Comparison of ENCODE assay signal across 8 cellular contexts in genomic region chr11:125166347-125166841, GRCh38. TPM values are rescaled to one million over a fixed set of nuclear protein-coding genes. Genes with fewer than 3 reads are reported as not detected.
DNase-seq lines count a peak whose midpoint lies in the region; ATAC-seq and TF ChIP-seq lines count a peak whose summit lies in the region.

No MANE protein-coding gene starts in this region.

- H3K4me3 Mint-ChIP-seq in T-cell = peak overlapping the region; percentile 82 to 99 (median 84)
- peak overlapping the region; percentile 86 for H3K4me3 Mint-ChIP-seq in natural killer cell treated with Interleukin-12 subunit alpha and Interleukin-12 subunit beta and Interleukin-15 and Interleukin-18, amount 100 ng/mL, for 72 hours

- H3K9me3 Mint-ChIP-seq in T-cell = no peaks in the 10 kb centered on the region
- H3K9me3 Mint-ChIP-seq in natural killer cell treated with Interleukin-12 subunit alpha and Interleukin-12 subunit beta and Interleukin-15 and Interleukin-18, amount 100 ng/mL, for 72 hours = no peaks in the 10 kb centered on the region

- intact Hi-C loops in esophagus squamous epithelium (cut with DNase I) = no loop called here

- no peak for ATAC-seq in T-cell (replicated peaks in 1 of 4)
- ATAC-seq in natural killer cell treated with Interleukin-12 subunit alpha and Interleukin-12 subunit beta and Interleukin-15 and Interleukin-18, amount 100 ng/mL, for 72 hours = no peak
- ATAC-seq in GM19023 (IDR thresholded peaks at IDR 0.05; ENCODE audit: unreplicated experiment) = no peak
- no peak for ATAC-seq in HG02763 (IDR thresholded peaks at IDR 0.05; ENCODE audit: unreplicated experiment)

- no peaks in the 10 kb centered on the region for H3K9me3 ChIP-seq in esophagus squamous epithelium

- TF ChIP-seq POLR2A in esophagus squamous epithelium (IDR thresholded peaks at IDR 0.05) = no peak

- WGBS in esophagus squamous epithelium, 2 donors = 19 to 50% methylated on average over 1 to 10 of the region's 37 CpGs

- H3K27ac ChIP-seq in esophagus squamous epithelium = peak overlapping the region; percentile 53 to 90 (median 84)

- TF ChIP-seq CTCF in esophagus squamous epithelium (IDR thresholded peaks at IDR 0.05) = no peak

- no peaks in the 10 kb centered on the region for H3K36me3 Mint-ChIP-seq in T-cell
- no peaks in the 10 kb centered on the region for H3K36me3 Mint-ChIP-seq in natural killer cell treated with Interleukin-12 subunit alpha and Interleukin-12 subunit beta and Interleukin-15 and Interleukin-18, amount 100 ng/mL, for 72 hours

- H3K27ac Mint-ChIP-seq in T-cell = peak overlapping the region in 1 of 2 donors; percentile 52
- H3K27ac Mint-ChIP-seq in natural killer cell treated with Interleukin-12 subunit alpha and Interleukin-12 subunit beta and Interleukin-15 and Interleukin-18, amount 100 ng/mL, for 72 hours = no peak overlapping the region

- H3K36me3 ChIP-seq in esophagus squamous epithelium = no peaks in the 10 kb centered on the region

- H3K4me1 Mint-ChIP-seq in T-cell = peaks cover 20 to 24% (median 23%) of the 10 kb centered on the region in 3 donors
- peaks cover 10 to 13% of the 10 kb centered on the region in 2 donors for H3K4me1 Mint-ChIP-seq in natural killer cell treated with Interleukin-12 subunit alpha and Interleukin-12 subunit beta and Interleukin-15 and Interleukin-18, amount 100 ng/mL, for 72 hours (ENCODE audit: low read depth in 2 of 2)

- POLR2A ChIA-PET in T-cell (lab: Charles Lee) = interaction anchor here in 1 of 2 donors (0.6 kb wide), 1 partner anchor 417 kb away, joined by 4 read pairs; no protein-coding TSS in a partner anchor

- peak overlapping the region; percentile 42 to 72 (median 61) for H3K4me3 ChIP-seq in esophagus squamous epithelium

- peaks cover 52 to 73% of the 10 kb centered on the region in 2 donors for H3K27me3 Mint-ChIP-seq in T-cell
- peaks cover 64 to 82% of the 10 kb centered on the region in 2 donors for H3K27me3 Mint-ChIP-seq in natural killer cell treated with Interleukin-12 subunit alpha and Interleukin-12 subunit beta and Interleukin-15 and Interleukin-18, amount 100 ng/mL, for 72 hours

- H3K27me3 ChIP-seq in esophagus squamous epithelium = peaks cover 0 to 54% (median 2%) of the 10 kb centered on the region in 4 donors

- CTCF ChIA-PET in T-cell (lab: Charles Lee) = no interaction called here

- H3K4me1 ChIP-seq in esophagus squamous epithelium = peaks cover 15 to 77% (median 38%) of the 10 kb centered on the region in 3 donors

- DNase-seq in AG08396 (ENCODE audit: low spot score) (peak; percentile 33), T-cell (peak in 2 of 34 experiments; percentile 2 to 5), esophagus squamous epithelium (lab: John Stamatoyannopoulos, UW) (no peak), kidney glomerular epithelial cell (lab: John Stamatoyannopoulos, UW) (no peak), NCI-H1436 (lab: John Stamatoyannopoulos, UW) (no peak)
- DNase-seq in natural killer cell treated with Interleukin-12 subunit alpha and Interleukin-12 subunit beta and Interleukin-15 and Interleukin-18, amount 100 ng/mL, for 72 hours (ENCODE audit: low spot score) = no peak

RNA-seq across cellular contexts. Expression of gene PKNOX2, which starts 1.8 kb away (rescaled TPM):
- total RNA-seq in T-cell (under 1 TPM in 1 of 5 donors, not detected in 4; 0.55 TPM), esophagus squamous epithelium (1 to 10 TPM in 2 of 4 donors, under 1 TPM in 1, not detected in 1; 0.40 to 5.9 (median 1.1) TPM)
- total RNA-seq in natural killer cell treated with Interleukin-12 subunit alpha and Interleukin-12 subunit beta and Interleukin-15 and Interleukin-18, amount 100 ng/mL, for 72 hours = not detected

RNA-seq across cellular contexts. Expression of gene TMEM218, which starts 55.0 kb away (rescaled TPM):
- total RNA-seq in T-cell (10 to 100 TPM; 10.3 to 18.9 (median 14.8) TPM), esophagus squamous epithelium (10 to 100 TPM in 3 of 4 donors, 1 to 10 TPM in 1; 7.5 to 17.3 (median 13.9) TPM)
- total RNA-seq in natural killer cell treated with Interleukin-12 subunit alpha and Interleukin-12 subunit beta and Interleukin-15 and Interleukin-18, amount 100 ng/mL, for 72 hours = 10 to 100 TPM; 14.2 to 19.7 TPM
